10 cellular contexts compared by ENCODE assay signal in the genomic region with DNA sequence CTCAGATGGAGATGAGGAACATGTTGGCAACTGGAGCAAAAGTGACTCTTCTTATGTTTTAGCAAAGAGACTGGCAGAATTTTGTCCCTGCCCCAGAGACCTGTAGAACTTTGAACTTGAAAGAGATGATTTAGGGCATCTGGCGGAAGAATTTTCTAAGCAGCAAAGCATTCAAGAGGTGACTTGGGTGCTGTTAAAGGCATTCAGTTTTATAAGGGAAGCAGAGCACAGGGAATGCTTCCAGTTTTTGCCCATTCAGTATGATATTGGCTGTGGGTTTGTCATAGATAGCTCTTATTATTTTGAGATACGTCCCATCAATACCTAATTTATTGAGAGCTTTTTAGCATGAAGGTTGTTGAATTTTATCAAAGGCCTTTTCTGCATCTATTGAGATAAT. TPM values are rescaled to one million over a fixed set of nuclear protein-coding genes. Genes with fewer than 3 reads are reported as not detected.
"Had no signal": no experiment of that assay in that cellular context is flagged by ENCODE, and none has a peak within 500 bp of the region (broad histone marks: within the 10 kb centered on the region; RNA-seq: fewer than 3 reads in every experiment).

No MANE protein-coding gene starts in this region.

RNA-seq across cellular contexts. Expression of gene PEG3, which starts 11.8 kb away (rescaled TPM):
- total RNA-seq: OCI-LY7, PC-9, SJSA1 had no signal

RNA-seq across cellular contexts. Expression of gene ZIM2, which starts 11.8 kb away (rescaled TPM):
- total RNA-seq: OCI-LY7, PC-3, PC-9, Peyer's patch, Right ventricle myocardium inferior, Right ventricle myocardium superior, SJSA1, SK-MEL-5, T-cell had no signal
- polyA plus RNA-seq: SK-N-SH had no signal
